1 cellular context compared by ENCODE assay signal in genomic region chr17:57255776-57256681, GRCh38.
TF ChIP-seq lines count a peak whose summit lies in the region.

Gene MSI2, plus strand, starts transcription at chr17:57256523. Its CDS starts 220 bp downstream, at chr17:57256743.

TF ChIP-seq in SK-N-SH, 30 proteins besides CTCF, POLR2A, EP300 and RAD21 (continued from another document):
- TF ChIP-seq REST (IDR thresholded peaks at IDR 0.05; ENCODE audit: low read depth, low read length) = no peak
- TF ChIP-seq TCF12 (IDR thresholded peaks at IDR 0.05) = no peak; the same call in 1 of the 2 replicates
- no peak for TF ChIP-seq POLR2AphosphoS5 (IDR thresholded peaks at IDR 0.05; ENCODE audit: low read depth, low read length)
- no peak for TF ChIP-seq PBX3 (IDR thresholded peaks at IDR 0.05)
- peak; percentile 58; the same call in 1 of the 2 replicates for TF ChIP-seq SIN3A (IDR thresholded peaks at IDR 0.05; ENCODE audit: borderline replicate concordance, low read depth, low read length)
- TF ChIP-seq GATA2 (CRISPR knock-in tag; IDR thresholded peaks at IDR 0.05) = 0 out of 2 replicates have a peak, but pooled peaks have one; percentile 7
- TF ChIP-seq RFX5 (IDR thresholded peaks at IDR 0.05; ENCODE audit: low read length) = no peak
- TF ChIP-seq TAF1 (IDR thresholded peaks at IDR 0.05; ENCODE audit: borderline replicate concordance, low read depth, low read length) = peak; percentile 27; the same call in 1 of the 2 replicates
- peak; percentile 77 for TF ChIP-seq CHD2 (IDR thresholded peaks at IDR 0.05; ENCODE audit: low read length, partially characterized antibody)
- TF ChIP-seq JUND (IDR thresholded peaks at IDR 0.05) = no peak
- TF ChIP-seq USF2 (IDR thresholded peaks at IDR 0.05; ENCODE audit: borderline replicate concordance, low read depth, low read length) = peak; percentile 21; the same call in 1 of the 2 replicates
- TF ChIP-seq NRF1 (IDR thresholded peaks at IDR 0.05; ENCODE audit: low read depth, low read length) = peak; percentile 27; the same call in 1 of the 2 replicates
- TF ChIP-seq FOSL2 (IDR thresholded peaks at IDR 0.05; ENCODE audit: borderline replicate concordance, low read depth) = 0 out of 2 replicates have a peak, but pooled peaks have one; percentile 16
- TF ChIP-seq IRF3 (IDR thresholded peaks at IDR 0.05; ENCODE audit: low read depth, low read length) = no peak
- no peak for TF ChIP-seq FOXM1 (IDR thresholded peaks at IDR 0.05; ENCODE audit: low read depth)
- TF ChIP-seq ZBTB33 (IDR thresholded peaks at IDR 0.05; ENCODE audit: borderline replicate concordance, low read depth) = no peak
- TF ChIP-seq ELF1 (IDR thresholded peaks at IDR 0.05) = no peak
- no peak for TF ChIP-seq SMC3 (IDR thresholded peaks at IDR 0.05; ENCODE audit: low read depth, low read length)
- TF ChIP-seq RCOR1 (IDR thresholded peaks at IDR 0.05; ENCODE audit: low read length) = no peak; the same call in 1 of the 2 replicates
- TF ChIP-seq TEAD4 (IDR thresholded peaks at IDR 0.05; ENCODE audit: borderline replicate concordance, insufficient read depth) = no peak
- no peak for TF ChIP-seq EZH2phosphoT487 (IDR thresholded peaks at IDR 0.05; ENCODE audit: borderline replicate concordance, low read depth)
